In the genomic region with DNA sequence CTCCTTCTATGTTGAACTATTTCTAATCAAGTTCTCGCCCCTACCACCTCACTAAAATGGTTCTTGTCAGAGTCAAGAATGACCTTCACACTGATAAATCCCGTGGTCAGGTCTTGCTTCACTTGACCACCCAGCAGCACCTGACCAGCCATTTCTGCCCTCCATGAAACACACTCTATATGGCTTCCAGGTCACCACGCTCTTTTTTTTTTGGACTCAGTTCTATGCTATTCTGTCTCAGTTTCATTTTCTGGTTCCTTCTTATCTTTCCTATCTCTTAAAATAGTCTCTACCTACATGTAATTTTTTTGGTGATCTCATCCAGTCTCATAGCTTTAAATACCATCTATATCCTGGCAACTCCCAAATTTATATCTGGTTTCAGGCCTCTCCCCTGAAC, we compare ENCODE assay signal across 13 cellular contexts. TPM values are rescaled to one million over a fixed set of nuclear protein-coding genes. Genes with fewer than 3 reads are reported as not detected.
DNase-seq lines count a peak whose midpoint lies in the region; ATAC-seq and TF ChIP-seq lines count a peak whose summit lies in the region.
"Had no signal": no experiment of that assay in that cellular context is flagged by ENCODE, and none has a peak within 500 bp of the region (broad histone marks: within the 10 kb centered on the region; RNA-seq: fewer than 3 reads in every experiment).

No MANE protein-coding gene starts in this region.

- DNase-seq in activated CD8-positive, alpha-beta T cell treated with anti-CD3 and anti-CD28 coated beads for 36 hours: no peak
- no peak for DNase-seq in activated CD8-positive, alpha-beta T cell treated with anti-CD3 and anti-CD28 coated beads, Interleukin-2, amount 10 ng/mL, durations not matched to agents 7 days and 5 days
- DNase-seq in SKM-1 (lab: John Stamatoyannopoulos, UW; ENCODE audit: unreplicated experiment): no peak
- DNase-seq in brain microvascular endothelial cell: no peak
- DNase-seq in activated CD4-positive, alpha-beta T cell treated with anti-CD3 and anti-CD28 coated beads, Interleukin-2, amount 50 U/mL, for 4 hours: no peak
- no peak for DNase-seq in ecto neural progenitor cell (ENCODE audit: low spot score)
- DNase-seq: activated CD4-positive, alpha-beta T cell treated with anti-CD3 and anti-CD28 coated beads for 4 hours; activated naive CD4-positive, alpha-beta T cell treated with anti-CD3 and anti-CD28 coated beads, Interleukin-2, amount 50 U/mL, for 16 hours; mesenchymal stem cell; NCI-H2227 treated with DMSO at 0.1 percent for 48 hours had no signal

- ATAC-seq in activated CD8-positive, alpha-beta T cell treated with anti-CD3 and anti-CD28 coated beads for 36 hours: peak; percentile 37
- ATAC-seq in activated CD8-positive, alpha-beta T cell treated with anti-CD3 and anti-CD28 coated beads, Interleukin-2, amount 10 ng/mL, durations not matched to agents 7 days and 5 days: no peak
- ATAC-seq in HG02571 (IDR thresholded peaks at IDR 0.05; ENCODE audit: unreplicated experiment) (peak; percentile 55), HG03378 (IDR thresholded peaks at IDR 0.05; ENCODE audit: unreplicated experiment) (peak; percentile 73)
- ATAC-seq: right cardiac atrium had no signal

- intact Hi-C loops in activated CD8-positive, alpha-beta T cell treated with anti-CD3 and anti-CD28 coated beads for 36 hours (cut with micrococcal nuclease): no loop called here

- H3K36me3 ChIP-seq in brain microvascular endothelial cell (replicated peaks): no peaks in the 10 kb centered on the region

- H3K4me3 ChIP-seq in brain microvascular endothelial cell (ENCODE audit: low read depth, low read length): no peak overlapping the region

- TF ChIP-seq CTCF in activated CD8-positive, alpha-beta T cell treated with anti-CD3 and anti-CD28 coated beads for 36 hours (IDR thresholded peaks at IDR 0.05): no peak
- no peak for TF ChIP-seq CTCF in brain microvascular endothelial cell (IDR thresholded peaks at IDR 0.05; ENCODE audit: low read depth, low read length, missing control alignments)

- peaks cover 28% of the 10 kb centered on the region for H3K4me1 Mint-ChIP-seq in activated CD8-positive, alpha-beta T cell treated with anti-CD3 and anti-CD28 coated beads for 36 hours (ENCODE audit: low read depth)
- H3K4me1 Mint-ChIP-seq in activated CD8-positive, alpha-beta T cell treated with anti-CD3 and anti-CD28 coated beads, Interleukin-2, amount 10 ng/mL, durations not matched to agents 7 days and 5 days (ENCODE audit: low read depth): peaks cover 21% of the 10 kb centered on the region

- H3K27me3 ChIP-seq in brain microvascular endothelial cell (replicated peaks): no peaks in the 10 kb centered on the region

- peaks cover 3% of the 10 kb centered on the region for H3K36me3 Mint-ChIP-seq in activated CD8-positive, alpha-beta T cell treated with anti-CD3 and anti-CD28 coated beads for 36 hours (ENCODE audit: low read depth)
- peaks cover 8% of the 10 kb centered on the region for H3K36me3 Mint-ChIP-seq in activated CD8-positive, alpha-beta T cell treated with anti-CD3 and anti-CD28 coated beads, Interleukin-2, amount 10 ng/mL, durations not matched to agents 7 days and 5 days (ENCODE audit: low read depth)

- H3K27ac Mint-ChIP-seq in activated CD8-positive, alpha-beta T cell treated with anti-CD3 and anti-CD28 coated beads for 36 hours: no peak overlapping the region
- no peak overlapping the region for H3K27ac Mint-ChIP-seq in activated CD8-positive, alpha-beta T cell treated with anti-CD3 and anti-CD28 coated beads, Interleukin-2, amount 10 ng/mL, durations not matched to agents 7 days and 5 days

- H3K4me3 Mint-ChIP-seq in activated CD8-positive, alpha-beta T cell treated with anti-CD3 and anti-CD28 coated beads for 36 hours: no peak overlapping the region
- H3K4me3 Mint-ChIP-seq in activated CD8-positive, alpha-beta T cell treated with anti-CD3 and anti-CD28 coated beads, Interleukin-2, amount 10 ng/mL, durations not matched to agents 7 days and 5 days: no peak overlapping the region

- H3K9me3 Mint-ChIP-seq in activated CD8-positive, alpha-beta T cell treated with anti-CD3 and anti-CD28 coated beads for 36 hours: no peaks in the 10 kb centered on the region
- H3K9me3 Mint-ChIP-seq in activated CD8-positive, alpha-beta T cell treated with anti-CD3 and anti-CD28 coated beads, Interleukin-2, amount 10 ng/mL, durations not matched to agents 7 days and 5 days (ENCODE audit: insufficient read depth): no peaks in the 10 kb centered on the region

- CTCF ChIA-PET in activated CD8-positive, alpha-beta T cell treated with anti-CD3 and anti-CD28 coated beads for 36 hours (lab: Charles Lee): interaction anchor here (1.3 to 2.1 kb wide), 2 partner anchors 54 to 56 kb away, joined by 3 to 4 read pairs; no protein-coding TSS in a partner anchor
- CTCF ChIA-PET in activated CD8-positive, alpha-beta T cell treated with anti-CD3 and anti-CD28 coated beads, Interleukin-2, amount 10 ng/mL, durations not matched to agents 7 days and 5 days (lab: Charles Lee): no interaction called here

- H3K27me3 Mint-ChIP-seq in activated CD8-positive, alpha-beta T cell treated with anti-CD3 and anti-CD28 coated beads for 36 hours: no peaks in the 10 kb centered on the region
- no peaks in the 10 kb centered on the region for H3K27me3 Mint-ChIP-seq in activated CD8-positive, alpha-beta T cell treated with anti-CD3 and anti-CD28 coated beads, Interleukin-2, amount 10 ng/mL, durations not matched to agents 7 days and 5 days (ENCODE audit: low read depth)

- in situ Hi-C loops in brain microvascular endothelial cell (cut with HindIII; ENCODE audit: low pct_ligation_motif_present, low sequenced_read_pairs): no loop called here

- POLR2A ChIA-PET in activated CD8-positive, alpha-beta T cell treated with anti-CD3 and anti-CD28 coated beads for 36 hours (lab: Charles Lee): no interaction called here
- POLR2A ChIA-PET in activated CD8-positive, alpha-beta T cell treated with anti-CD3 and anti-CD28 coated beads, Interleukin-2, amount 10 ng/mL, durations not matched to agents 7 days and 5 days (lab: Charles Lee): no interaction called here

- H3K27ac ChIP-seq in brain microvascular endothelial cell: no peak overlapping the region

RNA-seq across cellular contexts. Expression of gene EIF2AK3, which starts 11.4 kb away (rescaled TPM):
- 10 to 100 TPM; 14.9 to 17.4 TPM for total RNA-seq in activated CD8-positive, alpha-beta T cell treated with anti-CD3 and anti-CD28 coated beads for 36 hours
- total RNA-seq in activated CD8-positive, alpha-beta T cell treated with anti-CD3 and anti-CD28 coated beads, Interleukin-2, amount 10 ng/mL, durations not matched to agents 7 days and 5 days: 10 to 100 TPM; 18.4 to 19.7 TPM
